In the genomic region with DNA sequence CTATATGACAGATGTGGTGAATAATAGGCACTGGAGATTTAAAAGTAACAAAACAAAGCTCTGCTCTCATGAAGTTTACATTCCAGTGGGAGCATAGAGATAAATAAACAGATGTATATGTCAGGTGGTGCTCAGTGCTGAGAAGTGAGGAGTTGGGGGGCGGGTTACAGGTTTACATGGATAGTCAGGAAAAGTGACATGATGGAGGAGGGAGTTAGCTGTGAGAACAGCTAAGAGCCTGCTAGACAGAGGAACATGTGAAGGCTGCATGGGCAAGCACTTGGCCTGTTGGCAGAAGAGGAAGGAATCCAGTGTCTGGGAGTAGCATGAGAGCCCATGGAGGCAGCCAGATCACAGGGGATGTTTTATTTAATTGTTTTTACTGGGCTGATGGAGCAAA, we compare ENCODE assay signal across 2 cellular contexts.
TF ChIP-seq lines count a peak whose summit lies in the region.

No MANE protein-coding gene starts in this region.

TF ChIP-seq in A549, 52 proteins besides CTCF, POLR2A, EP300 and RAD21 (continued from another document):
- no peak for TF ChIP-seq ZC3H11A (IDR thresholded peaks at IDR 0.05)
- TF ChIP-seq, protein P1, sequence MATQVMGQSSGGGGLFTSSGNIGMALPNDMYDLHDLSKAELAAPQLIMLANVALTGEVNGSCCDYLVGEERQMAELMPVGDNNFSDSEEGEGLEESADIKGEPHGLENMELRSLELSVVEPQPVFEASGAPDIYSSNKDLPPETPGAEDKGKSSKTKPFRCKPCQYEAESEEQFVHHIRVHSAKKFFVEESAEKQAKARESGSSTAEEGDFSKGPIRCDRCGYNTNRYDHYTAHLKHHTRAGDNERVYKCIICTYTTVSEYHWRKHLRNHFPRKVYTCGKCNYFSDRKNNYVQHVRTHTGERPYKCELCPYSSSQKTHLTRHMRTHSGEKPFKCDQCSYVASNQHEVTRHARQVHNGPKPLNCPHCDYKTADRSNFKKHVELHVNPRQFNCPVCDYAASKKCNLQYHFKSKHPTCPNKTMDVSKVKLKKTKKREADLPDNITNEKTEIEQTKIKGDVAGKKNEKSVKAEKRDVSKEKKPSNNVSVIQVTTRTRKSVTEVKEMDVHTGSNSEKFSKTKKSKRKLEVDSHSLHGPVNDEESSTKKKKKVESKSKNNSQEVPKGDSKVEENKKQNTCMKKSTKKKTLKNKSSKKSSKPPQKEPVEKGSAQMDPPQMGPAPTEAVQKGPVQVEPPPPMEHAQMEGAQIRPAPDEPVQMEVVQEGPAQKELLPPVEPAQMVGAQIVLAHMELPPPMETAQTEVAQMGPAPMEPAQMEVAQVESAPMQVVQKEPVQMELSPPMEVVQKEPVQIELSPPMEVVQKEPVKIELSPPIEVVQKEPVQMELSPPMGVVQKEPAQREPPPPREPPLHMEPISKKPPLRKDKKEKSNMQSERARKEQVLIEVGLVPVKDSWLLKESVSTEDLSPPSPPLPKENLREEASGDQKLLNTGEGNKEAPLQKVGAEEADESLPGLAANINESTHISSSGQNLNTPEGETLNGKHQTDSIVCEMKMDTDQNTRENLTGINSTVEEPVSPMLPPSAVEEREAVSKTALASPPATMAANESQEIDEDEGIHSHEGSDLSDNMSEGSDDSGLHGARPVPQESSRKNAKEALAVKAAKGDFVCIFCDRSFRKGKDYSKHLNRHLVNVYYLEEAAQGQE (IDR thresholded peaks at IDR 0.05): no peak
- no peak for TF ChIP-seq FOSB (CRISPR knock-in tag; IDR thresholded peaks at IDR 0.05)

TF ChIP-seq in GM23338, 12 proteins besides CTCF, POLR2A, EP300 and RAD21 (continued from another document):
- TF ChIP-seq, protein P1 (IDR thresholded peaks at IDR 0.05; ENCODE audit: unreplicated experiment): no peak
- no peak for TF ChIP-seq JUNB (IDR thresholded peaks at IDR 0.05; ENCODE audit: unreplicated experiment)
- no peak for TF ChIP-seq EZH2phosphoT487 (IDR thresholded peaks at IDR 0.05; ENCODE audit: unreplicated experiment)
- TF ChIP-seq NANOG (IDR thresholded peaks at IDR 0.05; ENCODE audit: borderline replicate concordance): no peak
- TF ChIP-seq CREB1 (CRISPR knock-in tag; IDR thresholded peaks at IDR 0.05; ENCODE audit: low read depth): no peak
- TF ChIP-seq EZH2 (IDR thresholded peaks at IDR 0.05; ENCODE audit: low read depth, unreplicated experiment): no peak
- TF ChIP-seq, protein P2, sequence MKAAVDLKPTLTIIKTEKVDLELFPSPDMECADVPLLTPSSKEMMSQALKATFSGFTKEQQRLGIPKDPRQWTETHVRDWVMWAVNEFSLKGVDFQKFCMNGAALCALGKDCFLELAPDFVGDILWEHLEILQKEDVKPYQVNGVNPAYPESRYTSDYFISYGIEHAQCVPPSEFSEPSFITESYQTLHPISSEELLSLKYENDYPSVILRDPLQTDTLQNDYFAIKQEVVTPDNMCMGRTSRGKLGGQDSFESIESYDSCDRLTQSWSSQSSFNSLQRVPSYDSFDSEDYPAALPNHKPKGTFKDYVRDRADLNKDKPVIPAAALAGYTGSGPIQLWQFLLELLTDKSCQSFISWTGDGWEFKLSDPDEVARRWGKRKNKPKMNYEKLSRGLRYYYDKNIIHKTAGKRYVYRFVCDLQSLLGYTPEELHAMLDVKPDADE (IDR thresholded peaks at IDR 0.05): no peak
- no peak for TF ChIP-seq STAT1 (IDR thresholded peaks at IDR 0.05; ENCODE audit: unreplicated experiment)
TF ChIP-seq in GM23338: peak in this region for 0.
